8 cellular contexts compared by ENCODE assay signal in genomic region chr22:31345331-31346254, GRCh38. TPM values are rescaled to one million over a fixed set of nuclear protein-coding genes. Genes with fewer than 3 reads are reported as not detected.
DNase-seq lines count a peak whose midpoint lies in the region; TF ChIP-seq lines count a peak whose summit lies in the region.

No MANE protein-coding gene starts in this region.

- no peaks in the 10 kb centered on the region for H4K20me1 ChIP-seq in GM23248 (ENCODE audit: insufficient read depth)
- H4K20me1 ChIP-seq in MM.1S (ENCODE audit: insufficient read depth, low read length), result no peaks in the 10 kb centered on the region
- peaks cover 36% of the 10 kb centered on the region for H4K20me1 ChIP-seq in osteoblast (ENCODE audit: insufficient read depth, low read length)

- H3F3A ChIP-seq in GM23248 (ENCODE audit: insufficient read depth) (peaks cover 5% of the 10 kb centered on the region; the same call in 1 of the 2 replicates), MM.1S (ENCODE audit: insufficient read depth, low read length) (peaks cover 19% of the 10 kb centered on the region)

- H3K4me3 ChIP-seq in GM23248 (peak overlapping the region; percentile 78), MM.1S (ENCODE audit: low read length) (peak overlapping the region; percentile 83), SK-N-MC (peak overlapping the region; percentile 91), osteoblast (ENCODE audit: insufficient read depth, low read length) (peak overlapping the region; percentile 77), testis (peak overlapping the region; percentile 66 to 72)

- H3K9ac ChIP-seq in GM23248 (peak overlapping the region; percentile 79), MM.1S (ENCODE audit: low read length) (peak overlapping the region; percentile 69; the same call in 1 of the 2 replicates), SK-N-MC (ENCODE audit: insufficient read length) (peak overlapping the region; percentile 81)

- TF ChIP-seq CTCF in MM.1S (IDR thresholded peaks at IDR 0.05; ENCODE audit: low read length) (peak; percentile 72), osteoblast (IDR thresholded peaks at IDR 0.05; ENCODE audit: extremely low read depth, low read depth, low read length) (peak; percentile 48), testis (IDR thresholded peaks at IDR 0.05) (peak; percentile 88 to 99 (median 94))

- intact Hi-C loops in testis (cut with DNase I; ENCODE audit: low total_unique reads), result no loop called here

- peak overlapping the region; percentile 77 for H3K4me2 ChIP-seq in GM23248 (ENCODE audit: unreplicated experiment)
- peak overlapping the region; percentile 81 for H3K4me2 ChIP-seq in MM.1S (ENCODE audit: low read depth, low read length)
- peak overlapping the region; percentile 86 for H3K4me2 ChIP-seq in osteoblast (ENCODE audit: insufficient read depth, low read length)

- H3K79me2 ChIP-seq in GM23248 (ENCODE audit: insufficient read depth) (no peaks in the 10 kb centered on the region), MM.1S (ENCODE audit: low read length) (peaks cover 21% of the 10 kb centered on the region), osteoblast (ENCODE audit: insufficient read depth, low read length) (peaks cover 8% of the 10 kb centered on the region)

- WGBS in GM23248 (ENCODE audit: low coverage in 1 of 2, low lambda C conversion rate in 2 of 2, missing lambda C conversion rate in 2 of 2), 2 experiments, result 6 to 13% methylated on average over 46 to 120 of the region's 126 CpGs
- WGBS in testis, 2 donors, result 1 to 2% methylated on average over 32 to 101 of the region's 126 CpGs

- H3K27ac ChIP-seq in GM23248 (no peak overlapping the region), MM.1S (ENCODE audit: low read length) (peak overlapping the region; percentile 52; the same call in 1 of the 2 replicates), SK-N-MC (peak overlapping the region; percentile 91), osteoblast (ENCODE audit: low read depth, low read length) (no peak overlapping the region), testis (peak overlapping the region in 1 of 2 donors; percentile 77)

- H3K4me1 ChIP-seq in GM23248 (ENCODE audit: insufficient read depth), result peaks cover 9% of the 10 kb centered on the region; the same call in 1 of the 2 replicates
- peaks cover 12% of the 10 kb centered on the region for H3K4me1 ChIP-seq in MM.1S (ENCODE audit: low read length)
- peaks cover 18% of the 10 kb centered on the region for H3K4me1 ChIP-seq in osteoblast (ENCODE audit: insufficient read depth, low read length)
- H3K4me1 ChIP-seq in testis, result peaks cover 34% of the 10 kb centered on the region

- in situ Hi-C loops in GM23248 (cut with MboI), result no loop called here

- no peak for TF ChIP-seq POLR2A in testis (IDR thresholded peaks at IDR 0.05)

- peak; percentile 88 for DNase-seq in DMS53 (lab: John Stamatoyannopoulos, UW)
- DNase-seq in GM23248, result peak; percentile 93
- DNase-seq in MM.1S, result peak; percentile 90
- DNase-seq in SK-N-MC (ENCODE audit: low read depth, low spot score), result no peak
- DNase-seq in activated naive CD4-positive, alpha-beta T cell treated with anti-CD3 and anti-CD28 coated beads, Interleukin-2, amount 50 U/mL, for 16 hours, result peak; percentile 89
- peak; percentile 85 for DNase-seq in glomerular visceral epithelial cell (ENCODE audit: extremely low spot score)
- DNase-seq in osteoblast (ENCODE audit: insufficient read length, low spot score, missing footprints), result peak; percentile 100
- DNase-seq in testis, result peak; percentile 89

- H3K9me3 ChIP-seq in GM23248 (ENCODE audit: low read depth) (no peaks in the 10 kb centered on the region), MM.1S (replicated peaks; ENCODE audit: insufficient read depth, low read length) (no peaks in the 10 kb centered on the region), SK-N-MC (ENCODE audit: low read depth, low read length) (no peaks in the 10 kb centered on the region), osteoblast (ENCODE audit: low read depth, low read length) (no peaks in the 10 kb centered on the region), testis (no peaks in the 10 kb centered on the region)

- H2AFZ ChIP-seq in GM23248, result peak overlapping the region; percentile 33; the same call in 1 of the 2 replicates
- peak overlapping the region; percentile 45; the same call in 1 of the 2 replicates for H2AFZ ChIP-seq in MM.1S (ENCODE audit: low read length)
- peak overlapping the region; percentile 29 for H2AFZ ChIP-seq in osteoblast (ENCODE audit: low read length)

- H3K9me2 ChIP-seq in GM23248 (ENCODE audit: insufficient read depth) (no peaks in the 10 kb centered on the region), MM.1S (replicated peaks; ENCODE audit: insufficient read depth, low read length) (no peaks in the 10 kb centered on the region)

- H3K36me3 ChIP-seq in GM23248 (ENCODE audit: low read depth) (no peaks in the 10 kb centered on the region), MM.1S (replicated peaks; ENCODE audit: insufficient read depth, low read length) (no peaks in the 10 kb centered on the region), SK-N-MC (ENCODE audit: insufficient read depth, low read length) (peaks cover 36% of the 10 kb centered on the region; the same call in 1 of the 2 replicates), osteoblast (ENCODE audit: insufficient read depth, low read length) (peaks cover 21% of the 10 kb centered on the region), testis (ENCODE audit: low read depth, missing control alignments) (no peaks in the 10 kb centered on the region)

- H3K27me3 ChIP-seq in GM23248 (replicated peaks; ENCODE audit: insufficient read depth) (no peaks in the 10 kb centered on the region), MM.1S (replicated peaks; ENCODE audit: insufficient read depth, low read length) (no peaks in the 10 kb centered on the region), osteoblast (ENCODE audit: insufficient read depth, low read length) (peaks cover 5% of the 10 kb centered on the region), testis (no peaks in the 10 kb centered on the region)

RNA-seq across cellular contexts. Expression of gene PATZ1, which starts 0.6 kb away (rescaled TPM):
- 9.4 and 9.6 TPM in 2 replicates for total RNA-seq in GM23248 (2014; rRNA removed; shearing (Covaris generic))
- polyA plus RNA-seq in GM23248 (2016; fragmentation: Nextera tagmentation; extraction: Ambion mirVana) (1.3 and 1.6 TPM in 2 replicates), testis (ENCODE audit: insufficient read depth, low read depth, low replicate concordance) (23.2 TPM)
- total RNA-seq in osteoblast (13.8 and 15.2 TPM in 2 replicates), testis (10 to 100 TPM; 38.1 to 48.7 TPM)

RNA-seq across cellular contexts. Expression of gene PIK3IP1, which starts 53.3 kb away (rescaled TPM):
- total RNA-seq in GM23248 (2014; rRNA removed; shearing (Covaris generic)), result 8.3 and 16.1 TPM in 2 replicates
- polyA plus RNA-seq in GM23248 (2016; fragmentation: Nextera tagmentation; extraction: Ambion mirVana) (10.0 and 11.1 TPM in 2 replicates), testis (ENCODE audit: insufficient read depth, low read depth, low replicate concordance) (42.4 TPM)
- total RNA-seq in osteoblast (31.5 and 40.1 TPM in 2 replicates), testis (10 to 100 TPM; 65.9 to 89.2 TPM)

RNA-seq across cellular contexts. Expression of gene DRG1, which starts 53.8 kb away (rescaled TPM):
- 65.0 and 73.0 TPM in 2 replicates for total RNA-seq in GM23248 (2014; rRNA removed; shearing (Covaris generic))
- polyA plus RNA-seq in GM23248 (2016; fragmentation: Nextera tagmentation; extraction: Ambion mirVana), result 79.7 and 81.4 TPM in 2 replicates
- 68.0 and 71.0 TPM in 2 replicates for total RNA-seq in osteoblast
- 100 to 1,000 TPM; 148 to 165 TPM for total RNA-seq in testis
- 399 TPM for polyA plus RNA-seq in testis (ENCODE audit: insufficient read depth, low read depth, low replicate concordance)

Comparison
In these comparisons a context has a peak if more than half of its experiments do, and no peak if none do; other contexts are left out.
1. H3K27ac ChIP-seq: peak in MM.1S (single experiment) and SK-N-MC (single experiment); none in GM23248 (single experiment) and osteoblast (single experiment).
2. Peak in every context shown above with its lines, with median percentiles within 50 percentile points of each other: H2AFZ ChIP-seq, H3K4me2 ChIP-seq, H3K4me3 ChIP-seq, H3K9ac ChIP-seq and CTCF ChIP-seq.